ENCODE assay signal across 1 cellular context in genomic region chr11:64000740-64001514, GRCh38.
TF ChIP-seq lines count a peak whose summit lies in the region.

No MANE protein-coding gene starts in this region.

TF ChIP-seq in GM23338, 12 proteins besides CTCF, POLR2A, EP300 and RAD21 (continued from another document):
- TF ChIP-seq ZNF462 (CRISPR knock-in tag; IDR thresholded peaks at IDR 0.05) (no peak), STAT1 (IDR thresholded peaks at IDR 0.05; ENCODE audit: unreplicated experiment) (no peak), EZH2 (IDR thresholded peaks at IDR 0.05; ENCODE audit: low read depth, unreplicated experiment) (no peak), ZNF114 (CRISPR knock-in tag; IDR thresholded peaks at IDR 0.05) (no peak), NANOG (IDR thresholded peaks at IDR 0.05; ENCODE audit: borderline replicate concordance) (no peak)
- TF ChIP-seq, protein P1, sequence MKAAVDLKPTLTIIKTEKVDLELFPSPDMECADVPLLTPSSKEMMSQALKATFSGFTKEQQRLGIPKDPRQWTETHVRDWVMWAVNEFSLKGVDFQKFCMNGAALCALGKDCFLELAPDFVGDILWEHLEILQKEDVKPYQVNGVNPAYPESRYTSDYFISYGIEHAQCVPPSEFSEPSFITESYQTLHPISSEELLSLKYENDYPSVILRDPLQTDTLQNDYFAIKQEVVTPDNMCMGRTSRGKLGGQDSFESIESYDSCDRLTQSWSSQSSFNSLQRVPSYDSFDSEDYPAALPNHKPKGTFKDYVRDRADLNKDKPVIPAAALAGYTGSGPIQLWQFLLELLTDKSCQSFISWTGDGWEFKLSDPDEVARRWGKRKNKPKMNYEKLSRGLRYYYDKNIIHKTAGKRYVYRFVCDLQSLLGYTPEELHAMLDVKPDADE (IDR thresholded peaks at IDR 0.05) = no peak
- TF ChIP-seq, protein P2, sequence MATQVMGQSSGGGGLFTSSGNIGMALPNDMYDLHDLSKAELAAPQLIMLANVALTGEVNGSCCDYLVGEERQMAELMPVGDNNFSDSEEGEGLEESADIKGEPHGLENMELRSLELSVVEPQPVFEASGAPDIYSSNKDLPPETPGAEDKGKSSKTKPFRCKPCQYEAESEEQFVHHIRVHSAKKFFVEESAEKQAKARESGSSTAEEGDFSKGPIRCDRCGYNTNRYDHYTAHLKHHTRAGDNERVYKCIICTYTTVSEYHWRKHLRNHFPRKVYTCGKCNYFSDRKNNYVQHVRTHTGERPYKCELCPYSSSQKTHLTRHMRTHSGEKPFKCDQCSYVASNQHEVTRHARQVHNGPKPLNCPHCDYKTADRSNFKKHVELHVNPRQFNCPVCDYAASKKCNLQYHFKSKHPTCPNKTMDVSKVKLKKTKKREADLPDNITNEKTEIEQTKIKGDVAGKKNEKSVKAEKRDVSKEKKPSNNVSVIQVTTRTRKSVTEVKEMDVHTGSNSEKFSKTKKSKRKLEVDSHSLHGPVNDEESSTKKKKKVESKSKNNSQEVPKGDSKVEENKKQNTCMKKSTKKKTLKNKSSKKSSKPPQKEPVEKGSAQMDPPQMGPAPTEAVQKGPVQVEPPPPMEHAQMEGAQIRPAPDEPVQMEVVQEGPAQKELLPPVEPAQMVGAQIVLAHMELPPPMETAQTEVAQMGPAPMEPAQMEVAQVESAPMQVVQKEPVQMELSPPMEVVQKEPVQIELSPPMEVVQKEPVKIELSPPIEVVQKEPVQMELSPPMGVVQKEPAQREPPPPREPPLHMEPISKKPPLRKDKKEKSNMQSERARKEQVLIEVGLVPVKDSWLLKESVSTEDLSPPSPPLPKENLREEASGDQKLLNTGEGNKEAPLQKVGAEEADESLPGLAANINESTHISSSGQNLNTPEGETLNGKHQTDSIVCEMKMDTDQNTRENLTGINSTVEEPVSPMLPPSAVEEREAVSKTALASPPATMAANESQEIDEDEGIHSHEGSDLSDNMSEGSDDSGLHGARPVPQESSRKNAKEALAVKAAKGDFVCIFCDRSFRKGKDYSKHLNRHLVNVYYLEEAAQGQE (IDR thresholded peaks at IDR 0.05; ENCODE audit: unreplicated experiment) = no peak
